In the genomic region with DNA sequence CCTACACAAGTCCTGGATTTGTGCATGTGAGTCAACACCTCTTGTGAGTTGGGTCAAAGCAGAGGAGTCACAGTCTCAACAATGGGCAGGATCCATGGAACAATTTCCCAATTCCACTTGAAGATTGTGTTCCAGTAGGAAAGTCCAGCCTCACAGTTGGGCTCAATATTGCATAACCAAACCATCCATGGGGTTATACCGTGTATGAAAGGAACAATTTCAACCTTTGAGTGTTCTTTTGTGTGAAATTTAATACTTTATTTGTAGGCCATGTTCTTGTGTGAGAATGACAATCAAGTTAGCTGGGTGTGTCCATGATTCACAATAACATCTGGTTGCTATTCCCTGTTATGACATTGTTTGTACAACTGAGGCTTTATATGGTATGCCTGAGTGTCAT, we compare ENCODE assay signal across 21 cellular contexts.
"Had no signal": no experiment of that assay in that cellular context is flagged by ENCODE, and none has a peak within 500 bp of the region (broad histone marks: within the 10 kb centered on the region; RNA-seq: fewer than 3 reads in every experiment).

No MANE protein-coding gene starts in this region.

- ATAC-seq: HepG2, SK-N-SH treated with all-trans-retinoic acid at 6 μM for 48 hours had no signal

- DNase-seq: IMR-90, Karpas-422, KG1, MM.1S, NCI-H1092 treated with DMSO at 0.1 percent for 48 hours, NCI-H1436, NCI-H187, NCI-H2029, NCI-H2081 treated with DMSO at 0.1 percent for 48 hours, NCI-H2171, NCI-H226, NCI-H446, NCI-H510A, NCI-H524 treated with DMSO at 0.1 percent for 48 hours, NCI-H69, NCI-H774, RPMI8226, SHP77, SJCRH30 had no signal

- H3K4me1 ChIP-seq: SJCRH30 had no signal

- H3K27me3 ChIP-seq: SJCRH30 had no signal

- H3K36me3 ChIP-seq: SJCRH30 had no signal

- H3K4me3 ChIP-seq: SJCRH30 had no signal

- H3K9me3 ChIP-seq: SJCRH30 had no signal

- H3K27ac ChIP-seq: SJCRH30 had no signal
